Comparison of ENCODE assay signal across 1 cellular context in genomic region chr16:79658301-79659001, GRCh38.
TF ChIP-seq lines count a peak whose summit lies in the region.

No MANE protein-coding gene starts in this region.

TF ChIP-seq in HEK293, 187 proteins besides CTCF, POLR2A, EP300 and RAD21 (continued from another document):
- TF ChIP-seq PRDM10 (tag by site-specific recombination; IDR thresholded peaks at IDR 0.05) (peak; percentile 80), ZSCAN23 (tag by site-specific recombination; IDR thresholded peaks at IDR 0.05) (no peak), ZNF23 (tag by site-specific recombination; IDR thresholded peaks at IDR 0.05; ENCODE audit: borderline replicate concordance) (no peak), ZBTB48 (tag by site-specific recombination; IDR thresholded peaks at IDR 0.05) (no peak), ZNF660 (tag by site-specific recombination; IDR thresholded peaks at IDR 0.05) (peak; percentile 52; the same call in 1 of the 2 replicates), ZNF416 (tag by site-specific recombination; IDR thresholded peaks at IDR 0.05) (no peak), ZNF549 (tag by site-specific recombination; IDR thresholded peaks at IDR 0.05) (no peak), HOXD13 (CRISPR knock-in tag; IDR thresholded peaks at IDR 0.05; ENCODE audit: borderline replicate concordance) (peak; percentile 15; the same call in 1 of the 2 replicates), ZSCAN5A (tag by site-specific recombination; IDR thresholded peaks at IDR 0.05) (no peak)
- TF ChIP-seq, protein P1, sequence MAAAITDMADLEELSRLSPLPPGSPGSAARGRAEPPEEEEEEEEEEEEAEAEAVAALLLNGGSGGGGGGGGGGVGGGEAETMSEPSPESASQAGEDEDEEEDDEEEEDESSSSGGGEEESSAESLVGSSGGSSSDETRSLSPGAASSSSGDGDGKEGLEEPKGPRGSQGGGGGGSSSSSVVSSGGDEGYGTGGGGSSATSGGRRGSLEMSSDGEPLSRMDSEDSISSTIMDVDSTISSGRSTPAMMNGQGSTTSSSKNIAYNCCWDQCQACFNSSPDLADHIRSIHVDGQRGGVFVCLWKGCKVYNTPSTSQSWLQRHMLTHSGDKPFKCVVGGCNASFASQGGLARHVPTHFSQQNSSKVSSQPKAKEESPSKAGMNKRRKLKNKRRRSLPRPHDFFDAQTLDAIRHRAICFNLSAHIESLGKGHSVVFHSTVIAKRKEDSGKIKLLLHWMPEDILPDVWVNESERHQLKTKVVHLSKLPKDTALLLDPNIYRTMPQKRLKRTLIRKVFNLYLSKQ (tag by site-specific recombination; IDR thresholded peaks at IDR 0.05; ENCODE audit: borderline replicate concordance) = no peak
